In the genomic region with DNA sequence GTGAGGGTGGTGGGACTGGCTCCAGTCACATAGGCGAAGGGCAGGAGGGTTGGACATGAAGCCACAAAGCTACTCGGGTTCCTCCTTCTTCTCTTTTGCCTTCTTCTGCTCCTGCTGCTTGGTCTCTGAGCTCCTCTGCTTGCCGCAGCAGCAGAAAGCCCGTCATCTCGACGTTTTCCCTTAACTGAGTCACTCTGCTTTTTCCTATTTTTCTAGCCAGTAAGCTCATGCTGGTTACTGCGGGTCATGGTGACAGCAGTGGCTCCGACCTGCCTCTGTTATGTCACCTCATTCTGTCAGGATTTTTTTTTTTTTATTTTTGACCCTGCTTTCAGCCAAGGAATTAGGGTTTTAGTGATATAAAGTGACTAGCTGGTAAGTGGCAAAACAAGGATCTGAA, we compare ENCODE assay signal across 17 cellular contexts. TPM values are rescaled to one million over a fixed set of nuclear protein-coding genes. Genes with fewer than 3 reads are reported as not detected.
"Had no signal": no experiment of that assay in that cellular context is flagged by ENCODE, and none has a peak within 500 bp of the region (broad histone marks: within the 10 kb centered on the region; RNA-seq: fewer than 3 reads in every experiment).

No MANE protein-coding gene starts in this region.

- ATAC-seq: heart left ventricle; left colon; left ventricle myocardium superior; mucosa of descending colon; naive thymus-derived CD8-positive, alpha-beta T cell; sciatic nerve; stimulated activated naive B cell treated with anti-CD40 and anti-IgM and Interleukin-4, amounts not matched to agents 10 μg/mL and 1 μg/mL and 100 μg/mL, for 72 hours; stimulated activated naive CD8-positive, alpha-beta T cell treated with anti-CD3 and anti-CD28 coated beads, Interleukin-15, amount 100 ng/mL, for 72 hours had no signal

- H3K36me3 ChIP-seq: transverse colon had no signal

- DNase-seq: dermis blood vessel endothelial cell; erythroblast; heart left ventricle; hippocampal formation; left colon; left ventricle myocardium superior; mucosa of descending colon; naive thymus-derived CD8-positive, alpha-beta T cell; posterior cingulate gyrus; stimulated activated CD4-positive, alpha-beta T cell treated with anti-CD3 and anti-CD28 coated beads, Interleukin-2, amount 100 ng/mL, for 24 hours; stimulated activated CD4-positive, alpha-beta T cell treated with anti-CD3 and anti-CD28 coated beads, Interleukin-4, amount 100 ng/mL, for 4 hours; stimulated activated naive B cell treated with anti-CD40 and anti-IgM and Interleukin-4, amounts not matched to agents 10 μg/mL and 1 μg/mL and 100 μg/mL, for 72 hours; stimulated activated naive CD8-positive, alpha-beta T cell treated with anti-CD3 and anti-CD28 coated beads, Interleukin-15, amount 100 ng/mL, for 72 hours; testis; transverse colon had no signal

- H3K9me3 ChIP-seq: heart left ventricle, mucosa of descending colon, testis, transverse colon had no signal

- H3K27ac ChIP-seq: heart left ventricle, testis had no signal

- H3K4me3 ChIP-seq: heart left ventricle, mucosa of descending colon, testis, transverse colon had no signal

- H3K27me3 ChIP-seq: heart left ventricle, testis, transverse colon had no signal

- H3K4me1 ChIP-seq: testis had no signal

RNA-seq across cellular contexts. Expression of gene FMOD, which starts 2.6 kb away (rescaled TPM):
- total RNA-seq: naive thymus-derived CD8-positive, alpha-beta T cell; osteocyte had no signal
- polyA plus RNA-seq: naive thymus-derived CD8-positive, alpha-beta T cell had no signal
